1 cellular context compared by ENCODE assay signal in genomic region chr1:180028864-180029263, GRCh38.
TF ChIP-seq lines count a peak whose summit lies in the region.

No MANE protein-coding gene starts in this region.

TF ChIP-seq in GM23338, 12 proteins besides CTCF, POLR2A, EP300 and RAD21 (continued from another document):
- no peak for TF ChIP-seq ZNF462 (CRISPR knock-in tag; IDR thresholded peaks at IDR 0.05)
- TF ChIP-seq REST (IDR thresholded peaks at IDR 0.05; ENCODE audit: unreplicated experiment), result no peak
- TF ChIP-seq EZH2phosphoT487 (IDR thresholded peaks at IDR 0.05; ENCODE audit: unreplicated experiment), result no peak
- no peak for TF ChIP-seq EZH2 (IDR thresholded peaks at IDR 0.05; ENCODE audit: low read depth, unreplicated experiment)
